ENCODE assay signal across 12 cellular contexts in genomic region chr5:132754947-132755346, GRCh38. TPM values are rescaled to one million over a fixed set of nuclear protein-coding genes. Genes with fewer than 3 reads are reported as not detected.
DNase-seq lines count a peak whose midpoint lies in the region; ATAC-seq and TF ChIP-seq lines count a peak whose summit lies in the region.
"Had no signal": no experiment of that assay in that cellular context is flagged by ENCODE, and none has a peak within 500 bp of the region (broad histone marks: within the 10 kb centered on the region; RNA-seq: fewer than 3 reads in every experiment).

No MANE protein-coding gene starts in this region.

- TF ChIP-seq CTCF in left ventricle myocardium inferior (IDR thresholded peaks at IDR 0.05; ENCODE audit: borderline replicate concordance) (peak; percentile 38), right atrium auricular region (IDR thresholded peaks at IDR 0.05) (peak in 1 of 2 donors; percentile 17)

- H3K4me1 ChIP-seq in left ventricle myocardium inferior (no peaks in the 10 kb centered on the region), right atrium auricular region (no peaks in the 10 kb centered on the region)

- H3K36me3 ChIP-seq in left ventricle myocardium inferior = peaks cover 46% of the 10 kb centered on the region
- peaks cover 28% of the 10 kb centered on the region for H3K36me3 ChIP-seq in right atrium auricular region
- H3K36me3 ChIP-seq: ovary had no signal

- no peak overlapping the region for H3K4me3 ChIP-seq in left ventricle myocardium inferior
- H3K4me3 ChIP-seq in right atrium auricular region = no peak overlapping the region
- H3K4me3 ChIP-seq: ovary had no signal

- ATAC-seq in SK-N-SH treated with all-trans-retinoic acid at 6 μM for 48 hours = peak; percentile 75
- no peak for ATAC-seq in HG03457 (IDR thresholded peaks at IDR 0.05; ENCODE audit: unreplicated experiment)
- no peak for ATAC-seq in HG03196 (IDR thresholded peaks at IDR 0.05; ENCODE audit: unreplicated experiment)
- no peak for ATAC-seq in HG02588 (IDR thresholded peaks at IDR 0.05; ENCODE audit: unreplicated experiment)

- H3K9me3 ChIP-seq in left ventricle myocardium inferior (replicated peaks) = no peaks in the 10 kb centered on the region
- no peaks in the 10 kb centered on the region for H3K9me3 ChIP-seq in right atrium auricular region
- H3K9me3 ChIP-seq: ovary had no signal

- H3K27me3 ChIP-seq in left ventricle myocardium inferior (ENCODE audit: low read depth) (no peaks in the 10 kb centered on the region), right atrium auricular region (no peaks in the 10 kb centered on the region)
- H3K27me3 ChIP-seq: ovary had no signal

- H3K27ac ChIP-seq in left ventricle myocardium inferior (replicated peaks) (no peak overlapping the region), right atrium auricular region (no peak overlapping the region)
- H3K27ac ChIP-seq: epithelial cell of prostate, ovary had no signal

- intact Hi-C loops in left ventricle myocardium inferior (cut with micrococcal nuclease) = no loop called here

- DNase-seq in left ventricle myocardium inferior (no peak), right atrium auricular region (ENCODE audit: low spot score) (no peak), fibroblast of peridontal ligament (ENCODE audit: extremely low read depth) (peak; percentile 60)
- DNase-seq in stimulated activated naive CD4-positive, alpha-beta T cell treated with Interleukin-2 at 50 U/mL for 16 hours (lab: John Stamatoyannopoulos, UW) = no peak
- DNase-seq: activated CD4-positive, alpha-beta T cell treated with anti-CD3 and anti-CD28 coated beads, Interleukin-2, amount 50 U/mL, for 1 hour; NCI-H2171 treated with DMSO at 0.1 percent for 48 hours; ovary had no signal

TF ChIP-seq in SK-N-SH treated with all-trans-retinoic acid at 6 μM for 48 hours, 23 proteins besides CTCF, POLR2A, EP300 and RAD21:
- no peak for TF ChIP-seq GLIS3 (CRISPR knock-in tag; IDR thresholded peaks at IDR 0.05)
- no peak for TF ChIP-seq ZNF8 (CRISPR knock-in tag; IDR thresholded peaks at IDR 0.05)
- TF ChIP-seq ZFP3 (CRISPR knock-in tag; IDR thresholded peaks at IDR 0.05) = no peak
- no peak for TF ChIP-seq SNAI2 (CRISPR knock-in tag; IDR thresholded peaks at IDR 0.05)
- no peak for TF ChIP-seq CREB5 (CRISPR knock-in tag; IDR thresholded peaks at IDR 0.05; ENCODE audit: low read depth)
- no peak for TF ChIP-seq PATZ1 (CRISPR knock-in tag; IDR thresholded peaks at IDR 0.05; ENCODE audit: borderline replicate concordance)
- no peak for TF ChIP-seq TOX (CRISPR knock-in tag; IDR thresholded peaks at IDR 0.05; ENCODE audit: borderline replicate concordance)
- TF ChIP-seq OSR1 (CRISPR knock-in tag; IDR thresholded peaks at IDR 0.05) = no peak
- no peak for TF ChIP-seq ZC3H10 (CRISPR knock-in tag; IDR thresholded peaks at IDR 0.05)
- TF ChIP-seq ZFP30 (CRISPR knock-in tag; IDR thresholded peaks at IDR 0.05) = no peak
- no peak for TF ChIP-seq ISL1 (CRISPR knock-in tag; IDR thresholded peaks at IDR 0.05)
- no peak for TF ChIP-seq ZNF565 (CRISPR knock-in tag; conservative IDR thresholded peaks at IDR 0.05; ENCODE audit: low read depth)
- no peak for TF ChIP-seq RARB (CRISPR knock-in tag; IDR thresholded peaks at IDR 0.05)

RNA-seq across cellular contexts. Expression of gene CCNI2, which starts 7.7 kb away (rescaled TPM):
- total RNA-seq in left ventricle myocardium inferior (0.08 TPM), right atrium auricular region (not detected)

RNA-seq across cellular contexts. Expression of gene KIF3A, which starts 17.6 kb away (rescaled TPM):
- total RNA-seq in left ventricle myocardium inferior = 11.9 TPM
- 1 to 10 TPM; 5.6 to 7.2 TPM for total RNA-seq in right atrium auricular region

RNA-seq across cellular contexts. Expression of gene SEPTIN8, which starts 22.1 kb away (rescaled TPM):
- total RNA-seq in left ventricle myocardium inferior = 27.2 TPM
- total RNA-seq in right atrium auricular region = 10 to 100 TPM; 21.1 to 24.8 TPM

RNA-seq across cellular contexts. Expression of gene SOWAHA, which starts 58.2 kb away (rescaled TPM):
- not detected for total RNA-seq in left ventricle myocardium inferior
- not detected for total RNA-seq in right atrium auricular region
